In genomic region chr10:6755891-6756460, GRCh38 we compare ENCODE assay signal across 12 cellular contexts.
A peak's percentile ranks its signal among the peaks of the same experiment; 100 is the strongest.
DNase-seq lines count a peak whose midpoint lies in the region; ATAC-seq and TF ChIP-seq lines count a peak whose summit lies in the region.
"Had no signal": no experiment of that assay in that cellular context is flagged by ENCODE, and none has a peak within 500 bp of the region (broad histone marks: within the 10 kb centered on the region; RNA-seq: fewer than 3 reads in every experiment).

No MANE protein-coding gene starts in this region.

- H3K27ac ChIP-seq in cingulate gyrus (ENCODE audit: low read depth, low read length) = peak overlapping the region; percentile 76

- H3K9me3 Mint-ChIP-seq in WTC11 = peaks cover 29% of the 10 kb centered on the region
- H3K9me3 Mint-ChIP-seq: immature natural killer cell had no signal

- no peak overlapping the region for H3K4me3 Mint-ChIP-seq in WTC11
- H3K4me3 Mint-ChIP-seq: immature natural killer cell; stimulated activated naive CD8-positive, alpha-beta T cell treated with anti-CD3 and anti-CD28 coated beads, Interleukin-15, Interleukin-2, amounts not matched to agents 100 ng/mL and 50 ng/mL, for 24 hours had no signal

- no peaks in the 10 kb centered on the region for H3K36me3 ChIP-seq in MG63

- H3K36me3 Mint-ChIP-seq in WTC11 = peaks cover 17% of the 10 kb centered on the region
- H3K36me3 Mint-ChIP-seq: immature natural killer cell had no signal

- POLR2A ChIA-PET in WTC11 (lab: Charles Lee) = no interaction called here

- H3K27me3 ChIP-seq in MG63 = no peaks in the 10 kb centered on the region

- peaks cover 39% of the 10 kb centered on the region for H3K27me3 Mint-ChIP-seq in WTC11 (ENCODE audit: low read depth)

- no peak overlapping the region for H3K27ac Mint-ChIP-seq in WTC11
- H3K27ac Mint-ChIP-seq: immature natural killer cell; stimulated activated naive CD8-positive, alpha-beta T cell treated with anti-CD3 and anti-CD28 coated beads, Interleukin-15, Interleukin-2, amounts not matched to agents 100 ng/mL and 50 ng/mL, for 24 hours had no signal

- TF ChIP-seq CTCF in WTC11 (IDR thresholded peaks at IDR 0.05) = no peak

- ATAC-seq in GM18517 (IDR thresholded peaks at IDR 0.05; ENCODE audit: unreplicated experiment) (peak; percentile 77), HG03103 (IDR thresholded peaks at IDR 0.05; ENCODE audit: low read depth, unreplicated experiment) (peak; percentile 72), WTC11 (no peak)
- ATAC-seq in stimulated activated naive CD8-positive, alpha-beta T cell treated with anti-CD3 and anti-CD28 coated beads, Interleukin-15, Interleukin-2, amounts not matched to agents 100 U/mL and 50 U/mL, for 24 hours = no peak

- CTCF ChIA-PET in WTC11 (lab: Charles Lee) = no interaction called here

- no peaks in the 10 kb centered on the region for H3K9me3 ChIP-seq in MG63

- H3K4me1 Mint-ChIP-seq in WTC11 = peaks cover 56% of the 10 kb centered on the region
- H3K4me1 Mint-ChIP-seq: immature natural killer cell had no signal

- DNase-seq in skeletal muscle cell (ENCODE audit: low read depth) = peak; percentile 63
- DNase-seq in stimulated activated naive CD8-positive, alpha-beta T cell treated with anti-CD3 and anti-CD28 coated beads, Interleukin-15, Interleukin-2, amounts not matched to agents 100 U/mL and 50 U/mL, for 24 hours = no peak
- no peak for DNase-seq in MG63
- DNase-seq in WTC11 (ENCODE audit: low spot score) = no peak
- DNase-seq in activated CD4-positive, alpha-beta T cell treated with anti-CD3 and anti-CD28 coated beads, Interleukin-2, amount 50 U/mL, for 1 hour = no peak
- DNase-seq: immature natural killer cell, retina, SHP77 had no signal

- no peak overlapping the region for H3K4me3 ChIP-seq in skeletal muscle cell (ENCODE audit: low read depth, low read length)
- no peak overlapping the region for H3K4me3 ChIP-seq in MG63

TF ChIP-seq in WTC11, 78 proteins besides CTCF, POLR2A, EP300 and RAD21:
- TF ChIP-seq STAT6 (CRISPR knock-in tag; conservative IDR thresholded peaks at IDR 0.05; ENCODE audit: low read depth) (no peak), RELA (CRISPR knock-in tag; IDR thresholded peaks at IDR 0.05; ENCODE audit: borderline replicate concordance) (no peak), USF2 (CRISPR knock-in tag; IDR thresholded peaks at IDR 0.05) (no peak), PRRX2 (CRISPR knock-in tag; IDR thresholded peaks at IDR 0.05) (no peak), PREB (CRISPR knock-in tag; IDR thresholded peaks at IDR 0.05; ENCODE audit: borderline replicate concordance) (no peak), TCF7 (CRISPR knock-in tag; IDR thresholded peaks at IDR 0.05; ENCODE audit: low read depth) (no peak), ESRRA (CRISPR knock-in tag; IDR thresholded peaks at IDR 0.05; ENCODE audit: borderline replicate concordance) (no peak), MYBL2 (CRISPR knock-in tag; IDR thresholded peaks at IDR 0.05) (no peak), JUN (CRISPR knock-in tag; IDR thresholded peaks at IDR 0.05) (no peak), FOXK1 (CRISPR knock-in tag; IDR thresholded peaks at IDR 0.05) (no peak), MAX (CRISPR knock-in tag; IDR thresholded peaks at IDR 0.05) (no peak), SP1 (CRISPR knock-in tag; conservative IDR thresholded peaks at IDR 0.05) (no peak), ZNF281 (CRISPR knock-in tag; IDR thresholded peaks at IDR 0.05) (no peak)

Comparison
In these comparisons a context has a peak if more than half of its experiments do, and no peak if none do; other contexts are left out.
1. ATAC-seq: peak in GM18517 (single experiment) and HG03103 (single experiment); none in stimulated activated naive CD8-positive, alpha-beta T cell treated with anti-CD3 and anti-CD28 coated beads, Interleukin-15, Interleukin-2, amounts not matched to agents 100 U/mL and 50 U/mL, for 24 hours (single experiment) and WTC11 (single experiment).